Comparison of ENCODE assay signal across 17 cellular contexts in the genomic region with DNA sequence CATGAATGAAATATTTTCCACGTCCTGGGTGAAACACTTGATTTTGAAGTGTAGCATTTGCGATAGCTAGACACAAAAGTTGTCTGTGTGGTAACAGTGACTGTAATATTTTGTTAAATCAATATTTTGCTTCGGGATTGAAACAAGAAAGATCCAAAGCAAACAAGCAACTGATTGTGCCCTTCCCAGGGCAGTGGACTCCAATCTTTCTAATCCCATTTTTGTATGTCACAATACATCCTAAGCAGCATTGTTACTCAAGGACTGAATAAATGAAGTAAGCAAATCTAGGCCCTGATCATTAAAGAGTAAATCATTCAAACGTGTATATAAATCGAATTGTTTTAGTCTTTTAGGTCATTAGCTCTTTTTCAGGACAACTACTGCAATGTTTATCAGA. TPM values are rescaled to one million over a fixed set of nuclear protein-coding genes. Genes with fewer than 3 reads are reported as not detected.
A peak's percentile ranks its signal among the peaks of the same experiment; 100 is the strongest.
DNase-seq lines count a peak whose midpoint lies in the region; ATAC-seq and TF ChIP-seq lines count a peak whose summit lies in the region.
"Had no signal": no experiment of that assay in that cellular context is flagged by ENCODE, and none has a peak within 500 bp of the region (broad histone marks: within the 10 kb centered on the region; RNA-seq: fewer than 3 reads in every experiment).

No MANE protein-coding gene starts in this region.

- POLR2A ChIA-PET in CD4-positive, alpha-beta memory T cell (lab: Charles Lee; ENCODE audit: partially characterized antibody) = interaction anchor here (1.0 to 1.2 kb wide), 3 partner anchors 48 to 282 kb away, joined by 3 read pairs; no protein-coding TSS in a partner anchor
- POLR2A ChIA-PET in T-cell (lab: Charles Lee) = interaction anchor here in 1 of 2 donors (0.7 kb wide), 1 partner anchor 96 kb away, joined by 3 read pairs; no protein-coding TSS in a partner anchor

- peak overlapping the region in 1 of 2 donors; percentile 38 for H3K4me3 ChIP-seq in CD4-positive, alpha-beta memory T cell (ENCODE audit: low read length in 2 of 2)
- H3K4me3 ChIP-seq in effector memory CD4-positive, alpha-beta T cell (ENCODE audit: insufficient read depth, low read depth, low read length, poor library complexity, severe bottlenecking) = peak overlapping the region; percentile 75
- H3K4me3 ChIP-seq in adrenal gland = no peak overlapping the region

- TF ChIP-seq POLR2A in adrenal gland (IDR thresholded peaks at IDR 0.05) = no peak

- no peak for ATAC-seq in activated CD8-positive, alpha-beta memory T cell treated with anti-CD3 and anti-CD28 coated beads, Interleukin-2, amount 10 ng/mL, durations not matched to agents 7 days and 5 days
- ATAC-seq in T-cell (replicated peaks in 1 of 4) (no peak), HG03095 (IDR thresholded peaks at IDR 0.05; ENCODE audit: unreplicated experiment) (no peak), HG03469 (IDR thresholded peaks at IDR 0.05; ENCODE audit: unreplicated experiment) (no peak)
- ATAC-seq: foreskin keratinocyte had no signal

- no peaks in the 10 kb centered on the region for H3K9me3 ChIP-seq in CD4-positive, alpha-beta memory T cell (ENCODE audit: control insufficient read depth in 1 of 2, low read length in 2 of 2)
- no peaks in the 10 kb centered on the region for H3K9me3 ChIP-seq in effector memory CD4-positive, alpha-beta T cell (ENCODE audit: control insufficient read depth, low read length)
- no peaks in the 10 kb centered on the region for H3K9me3 ChIP-seq in adrenal gland (replicated peaks in 1 of 3)
- H3K9me3 ChIP-seq: neutrophil had no signal

- peak overlapping the region; percentile 65 for H3K27ac Mint-ChIP-seq in activated CD8-positive, alpha-beta memory T cell treated with anti-CD3 and anti-CD28 coated beads, Interleukin-2, amount 10 ng/mL, durations not matched to agents 7 days and 5 days
- H3K27ac Mint-ChIP-seq in CD4-positive, alpha-beta memory T cell = peak overlapping the region; percentile 3 to 86 (median 47)
- peak overlapping the region; percentile 17 to 79 for H3K27ac Mint-ChIP-seq in T-cell

- H3K36me3 ChIP-seq in CD4-positive, alpha-beta memory T cell (ENCODE audit: insufficient read depth, low read length) = peaks cover 3% of the 10 kb centered on the region
- no peaks in the 10 kb centered on the region for H3K36me3 ChIP-seq in effector memory CD4-positive, alpha-beta T cell (ENCODE audit: control insufficient read depth, insufficient read depth, low read length)
- H3K36me3 ChIP-seq in adrenal gland (replicated peaks in 1 of 2) = no peaks in the 10 kb centered on the region
- H3K36me3 ChIP-seq: neutrophil had no signal

- H3K27ac ChIP-seq in CD4-positive, alpha-beta memory T cell (ENCODE audit: low read depth, low read length) = peak overlapping the region; percentile 49
- H3K27ac ChIP-seq in effector memory CD4-positive, alpha-beta T cell (ENCODE audit: insufficient read depth, low read length, poor library complexity, severe bottlenecking) = peak overlapping the region; percentile 9
- no peak overlapping the region for H3K27ac ChIP-seq in adrenal gland
- H3K27ac ChIP-seq: foreskin keratinocyte, neutrophil had no signal

- H3K4me1 Mint-ChIP-seq in activated CD8-positive, alpha-beta memory T cell treated with anti-CD3 and anti-CD28 coated beads, Interleukin-2, amount 10 ng/mL, durations not matched to agents 7 days and 5 days = peaks cover 34% of the 10 kb centered on the region
- peaks cover 21 to 45% (median 30%) of the 10 kb centered on the region in 4 donors for H3K4me1 Mint-ChIP-seq in CD4-positive, alpha-beta memory T cell
- peaks cover 15 to 49% (median 37%) of the 10 kb centered on the region in 3 donors for H3K4me1 Mint-ChIP-seq in T-cell

- H3K27me3 Mint-ChIP-seq in activated CD8-positive, alpha-beta memory T cell treated with anti-CD3 and anti-CD28 coated beads, Interleukin-2, amount 10 ng/mL, durations not matched to agents 7 days and 5 days = no peaks in the 10 kb centered on the region
- no peaks in the 10 kb centered on the region for H3K27me3 Mint-ChIP-seq in CD4-positive, alpha-beta memory T cell
- H3K27me3 Mint-ChIP-seq in T-cell = peaks cover 0 to 7% of the 10 kb centered on the region in 2 donors

- H3K4me1 ChIP-seq in CD4-positive, alpha-beta memory T cell (ENCODE audit: insufficient read depth, low read length) = peaks cover 41% of the 10 kb centered on the region
- peaks cover 2% of the 10 kb centered on the region for H3K4me1 ChIP-seq in effector memory CD4-positive, alpha-beta T cell (ENCODE audit: control insufficient read depth, insufficient read depth, low read length, poor library complexity, severe bottlenecking)
- no peaks in the 10 kb centered on the region for H3K4me1 ChIP-seq in adrenal gland (replicated peaks in 1 of 2)
- H3K4me1 ChIP-seq: foreskin keratinocyte had no signal

- no peaks in the 10 kb centered on the region for H3K27me3 ChIP-seq in CD4-positive, alpha-beta memory T cell (ENCODE audit: insufficient read depth, low read length)
- H3K27me3 ChIP-seq in effector memory CD4-positive, alpha-beta T cell (replicated peaks; ENCODE audit: control insufficient read depth, insufficient read depth, low read length, poor library complexity, severe bottlenecking) = no peaks in the 10 kb centered on the region
- peaks cover 22% of the 10 kb centered on the region for H3K27me3 ChIP-seq in adrenal gland
- H3K27me3 ChIP-seq: foreskin keratinocyte, neutrophil had no signal

- 46 to 52% (median 48%) methylated on average over 5 of the region's 5 CpGs for WGBS in adrenal gland, 4 donors

- peaks cover 27% of the 10 kb centered on the region for H3K36me3 Mint-ChIP-seq in activated CD8-positive, alpha-beta memory T cell treated with anti-CD3 and anti-CD28 coated beads, Interleukin-2, amount 10 ng/mL, durations not matched to agents 7 days and 5 days
- H3K36me3 Mint-ChIP-seq in CD4-positive, alpha-beta memory T cell = peaks cover 10 to 52% of the 10 kb centered on the region in 2 donors
- H3K36me3 Mint-ChIP-seq in T-cell = peaks cover 19% of the 10 kb centered on the region

- H3K9me3 Mint-ChIP-seq in activated CD8-positive, alpha-beta memory T cell treated with anti-CD3 and anti-CD28 coated beads, Interleukin-2, amount 10 ng/mL, durations not matched to agents 7 days and 5 days (ENCODE audit: low read depth) = no peaks in the 10 kb centered on the region
- no peaks in the 10 kb centered on the region for H3K9me3 Mint-ChIP-seq in CD4-positive, alpha-beta memory T cell
- H3K9me3 Mint-ChIP-seq in T-cell = no peaks in the 10 kb centered on the region

- no peak for TF ChIP-seq CTCF in adrenal gland (IDR thresholded peaks at IDR 0.05)

- H3K4me3 Mint-ChIP-seq in activated CD8-positive, alpha-beta memory T cell treated with anti-CD3 and anti-CD28 coated beads, Interleukin-2, amount 10 ng/mL, durations not matched to agents 7 days and 5 days = peak overlapping the region; percentile 68
- H3K4me3 Mint-ChIP-seq in CD4-positive, alpha-beta memory T cell = peak overlapping the region; percentile 37 to 94 (median 80)
- H3K4me3 Mint-ChIP-seq in T-cell = peak overlapping the region; percentile 70 to 86 (median 80)

- DNase-seq in activated CD8-positive, alpha-beta memory T cell treated with anti-CD3 and anti-CD28 coated beads, Interleukin-2, amount 10 ng/mL, durations not matched to agents 7 days and 5 days = no peak
- DNase-seq in activated CD8-positive, alpha-beta memory T cell treated with anti-CD3 and anti-CD28 coated beads for 24 hours = no peak
- no peak for DNase-seq in CD4-positive, alpha-beta memory T cell
- DNase-seq in T-cell = no peak
- DNase-seq in effector memory CD4-positive, alpha-beta T cell = no peak
- no peak for DNase-seq in adrenal gland
- DNase-seq: activated CD4-positive, CD25-positive, alpha-beta regulatory T cell; DMS79; foreskin keratinocyte; midbrain; NCI-H1417 treated with DMSO at 0.1 percent for 48 hours; NCI-H82; retina had no signal

- CTCF ChIA-PET in activated CD8-positive, alpha-beta memory T cell treated with anti-CD3 and anti-CD28 coated beads, Interleukin-2, amount 10 ng/mL, durations not matched to agents 7 days and 5 days (lab: Charles Lee) = no interaction called here
- CTCF ChIA-PET in CD4-positive, alpha-beta memory T cell (lab: Charles Lee; ENCODE audit: partially characterized antibody) = interaction anchor here (2.2 to 3.5 kb wide), 2 partner anchors 48 to 93 kb away, joined by 5 to 15 read pairs; no protein-coding TSS in a partner anchor
- CTCF ChIA-PET in T-cell (lab: Charles Lee) = no interaction called here

- intact Hi-C loops in CD4-positive, alpha-beta memory T cell (cut with micrococcal nuclease) = loop anchor here (5.0 kb wide), 1 partner anchor 37 kb away; no protein-coding TSS in a partner anchor
- intact Hi-C loops in adrenal gland (cut with DNase I) = no loop called here

RNA-seq across cellular contexts. Expression of a gene that starts 2.8 kb away (rescaled TPM):
- total RNA-seq in activated CD8-positive, alpha-beta memory T cell treated with anti-CD3 and anti-CD28 coated beads, Interleukin-2, amount 10 ng/mL, durations not matched to agents 7 days and 5 days = 100 to 1,000 TPM in 1 of 2 experiments, 10 to 100 TPM in 1; 93.9 to 160 TPM
- 100 to 1,000 TPM; 147 to 169 TPM for total RNA-seq in CD4-positive, alpha-beta memory T cell
- polyA plus RNA-seq in CD4-positive, alpha-beta memory T cell = 1,000 to 10,000 TPM in 1 of 2 donors, 100 to 1,000 TPM in 1; 470 to 1,016 TPM
- 100 to 1,000 TPM; 102 to 163 (median 122) TPM for total RNA-seq in T-cell
- total RNA-seq in adrenal gland = 10 to 100 TPM in 4 of 8 donors, 1 to 10 TPM in 4; 6.8 to 23.1 (median 9.6) TPM
- 10 to 100 TPM in 2 of 3 donors, 1 to 10 TPM in 1; 5.7 to 13.7 (median 12.3) TPM for polyA plus RNA-seq in adrenal gland
- total RNA-seq: LHCN-M2 had no signal

Comparison
In these comparisons a context has a peak if more than half of its experiments do, and no peak if none do; other contexts are left out.
1. H3K27ac ChIP-seq: peak in CD4-positive, alpha-beta memory T cell (single experiment) and effector memory CD4-positive, alpha-beta T cell (single experiment); none in adrenal gland (0 of 5).
2. Peak in every context shown above with its lines, with median percentiles within 50 percentile points of each other: H3K27ac Mint-ChIP-seq and H3K4me3 Mint-ChIP-seq.